ENCODE assay signal across 21 cellular contexts in the genomic region with DNA sequence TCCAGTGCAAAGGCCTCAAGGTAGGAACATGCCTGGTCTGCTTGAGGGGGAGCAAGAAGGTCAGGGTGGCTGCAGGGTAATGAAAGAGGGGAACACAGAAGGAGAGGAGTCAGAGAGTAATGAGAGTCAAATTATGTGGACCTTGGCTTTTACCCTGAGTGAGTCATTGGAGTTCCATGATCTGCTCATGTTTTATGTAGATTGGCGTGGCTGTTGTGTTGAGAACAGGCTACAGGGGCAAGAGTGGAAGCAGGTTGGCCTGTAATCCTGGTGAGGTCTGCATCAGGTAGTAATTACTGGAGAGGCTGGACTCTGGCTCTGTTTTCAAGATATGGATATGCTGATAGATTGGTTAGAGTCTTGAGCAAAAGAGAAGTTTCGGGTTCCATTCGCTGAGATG.
A peak's percentile ranks its signal among the peaks of the same experiment; 100 is the strongest.
DNase-seq lines count a peak whose midpoint lies in the region; FAIRE-seq and TF ChIP-seq lines count a peak whose summit lies in the region.
"Had no signal": no experiment of that assay in that cellular context is flagged by ENCODE, and none has a peak within 500 bp of the region (broad histone marks: within the 10 kb centered on the region; RNA-seq: fewer than 3 reads in every experiment).

No MANE protein-coding gene starts in this region.

- peak overlapping the region; percentile 9 for H3K4me3 Mint-ChIP-seq in endothelial cell (ENCODE audit: unreplicated experiment)
- H3K4me3 Mint-ChIP-seq in mesothelial cell of epicardium, result no peak overlapping the region
- H3K4me3 Mint-ChIP-seq: CD4-positive, CD25-positive, alpha-beta regulatory T cell; CD8-positive, alpha-beta memory T cell; IgD-negative memory B cell had no signal

- H3K4me1 Mint-ChIP-seq in endothelial cell (ENCODE audit: unreplicated experiment), result peaks cover 3% of the 10 kb centered on the region
- H3K4me1 Mint-ChIP-seq in mesothelial cell of epicardium, result peaks cover 53% of the 10 kb centered on the region

- no peak overlapping the region for H3K4me3 ChIP-seq in foreskin fibroblast (ENCODE audit: low read depth in 1 of 2, low read length in 2 of 2)

- DNase-seq in GM12891 (ENCODE audit: insufficient read length, low spot score), result no peak
- DNase-seq in endothelial cell (ENCODE audit: low spot score), result no peak
- no peak for DNase-seq in mesothelial cell of epicardium (ENCODE audit: low spot score in 2 of 2, unreplicated experiment in 2 of 2)
- DNase-seq in renal cortical epithelial cell (ENCODE audit: low read depth), result peak; percentile 36
- DNase-seq in dermis blood vessel endothelial cell, result no peak
- no peak for DNase-seq in NCI-H524 (lab: John Stamatoyannopoulos, UW)
- no peak for DNase-seq in foreskin fibroblast
- DNase-seq: ACHN; BE2C; C1 segment of cervical spinal cord; CD4-positive, CD25-positive, alpha-beta regulatory T cell; CD8-positive, alpha-beta memory T cell; COR-L47; DMS79 treated with DMSO at 0.1 percent for 48 hours; GF-D8; GOT3; H7 had no signal

- TF ChIP-seq CTCF in endothelial cell (IDR thresholded peaks at IDR 0.05; ENCODE audit: unreplicated experiment), result no peak
- no peak for TF ChIP-seq CTCF in mesothelial cell of epicardium (IDR thresholded peaks at IDR 0.05; ENCODE audit: unreplicated experiment)
- TF ChIP-seq CTCF in foreskin fibroblast (IDR thresholded peaks at IDR 0.05; ENCODE audit: low read depth, low read length), result no peak

- H3K9me3 Mint-ChIP-seq in endothelial cell (ENCODE audit: unreplicated experiment) (no peaks in the 10 kb centered on the region), mesothelial cell of epicardium (peaks cover 4% of the 10 kb centered on the region)
- H3K9me3 Mint-ChIP-seq: CD8-positive, alpha-beta memory T cell; IgD-negative memory B cell had no signal

- FAIRE-seq in GM12891 (lab: Jason Lieb, UNC), result peak; percentile 9
- FAIRE-seq: A204.1, D721Med, HTR-8/SVneo had no signal

- H3K36me3 Mint-ChIP-seq in endothelial cell (ENCODE audit: low read depth, unreplicated experiment) (no peaks in the 10 kb centered on the region), mesothelial cell of epicardium (peaks cover 2% of the 10 kb centered on the region)
- H3K36me3 Mint-ChIP-seq: CD4-positive, CD25-positive, alpha-beta regulatory T cell had no signal

- no peak for TF ChIP-seq POLR2A in GM12891 (IDR thresholded peaks at IDR 0.05; ENCODE audit: low read depth, low read length)

- H3K27me3 Mint-ChIP-seq in endothelial cell (ENCODE audit: unreplicated experiment), result peaks cover 7% of the 10 kb centered on the region
- H3K27me3 Mint-ChIP-seq in mesothelial cell of epicardium (ENCODE audit: low read depth), result no peaks in the 10 kb centered on the region
- H3K27me3 Mint-ChIP-seq: IgD-negative memory B cell had no signal

- no peak overlapping the region for H3K27ac Mint-ChIP-seq in endothelial cell (ENCODE audit: unreplicated experiment)
- H3K27ac Mint-ChIP-seq in mesothelial cell of epicardium, result peak overlapping the region; percentile 8
- H3K27ac Mint-ChIP-seq: CD8-positive, alpha-beta memory T cell; IgD-negative memory B cell had no signal

TF ChIP-seq in GM12891, 5 proteins besides CTCF, POLR2A, EP300 and RAD21:
- no peak for TF ChIP-seq POU2F2 (IDR thresholded peaks at IDR 0.05; ENCODE audit: low read depth, low read length)
- no peak for TF ChIP-seq TAF1 (IDR thresholded peaks at IDR 0.05; ENCODE audit: low read depth, low read length)
- no peak for TF ChIP-seq POLR2AphosphoS5 (IDR thresholded peaks at IDR 0.05; ENCODE audit: low read depth, low read length)
- TF ChIP-seq SPI1 (IDR thresholded peaks at IDR 0.05; ENCODE audit: low read depth, low read length), result no peak
- TF ChIP-seq PAX5 (IDR thresholded peaks at IDR 0.05; ENCODE audit: insufficient read depth, low read length, severe bottlenecking), result no peak
